Comparison of ENCODE assay signal across 10 cellular contexts in the genomic region with DNA sequence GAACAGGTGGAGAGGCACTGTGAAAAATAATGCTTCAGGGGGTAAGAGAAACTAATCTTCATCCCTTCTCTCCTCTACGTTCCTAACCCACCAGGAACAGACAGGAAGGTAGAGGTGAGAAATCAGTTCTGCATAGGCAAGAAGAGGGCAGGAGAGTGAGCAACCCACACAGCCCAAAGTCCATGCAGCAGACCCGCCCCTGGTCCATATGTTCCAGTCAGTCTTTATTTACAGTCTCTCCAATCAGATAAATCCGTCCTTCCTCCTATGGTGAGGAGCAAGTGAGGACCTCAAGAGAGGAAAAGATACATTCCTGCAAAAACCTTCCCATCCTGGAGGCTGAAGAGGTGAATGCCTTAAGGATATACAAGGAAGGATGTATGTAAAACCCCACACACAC. TPM values are rescaled to one million over a fixed set of nuclear protein-coding genes. Genes with fewer than 3 reads are reported as not detected.
"Had no signal": no experiment of that assay in that cellular context is flagged by ENCODE, and none has a peak within 500 bp of the region (broad histone marks: within the 10 kb centered on the region; RNA-seq: fewer than 3 reads in every experiment).

No MANE protein-coding gene starts in this region.

- FAIRE-seq: K562 had no signal

- H3K36me3 ChIP-seq: HAP-1 had no signal

- H2AFZ ChIP-seq: GM23338 had no signal

- H3K9me3 ChIP-seq: HAP-1 had no signal

- H3K4me2 ChIP-seq: GM23338 had no signal

- H3K4me1 ChIP-seq: HAP-1 had no signal

- DNase-seq: H7, HFFc6, IMR-90, KG1 had no signal

- H3K4me3 ChIP-seq: GM23338, HAP-1, K562 had no signal

- ATAC-seq: GM23338, HCT116, K562 had no signal

RNA-seq across cellular contexts. Expression of gene CLRN2, which starts 36.9 kb away (rescaled TPM):
- total RNA-seq: GM23338, H4, H7, HFFc6, HT1080, IMR-90, K562 had no signal
- polyA plus RNA-seq: GM23338, IMR-90, K562 had no signal
